In the genomic region with DNA sequence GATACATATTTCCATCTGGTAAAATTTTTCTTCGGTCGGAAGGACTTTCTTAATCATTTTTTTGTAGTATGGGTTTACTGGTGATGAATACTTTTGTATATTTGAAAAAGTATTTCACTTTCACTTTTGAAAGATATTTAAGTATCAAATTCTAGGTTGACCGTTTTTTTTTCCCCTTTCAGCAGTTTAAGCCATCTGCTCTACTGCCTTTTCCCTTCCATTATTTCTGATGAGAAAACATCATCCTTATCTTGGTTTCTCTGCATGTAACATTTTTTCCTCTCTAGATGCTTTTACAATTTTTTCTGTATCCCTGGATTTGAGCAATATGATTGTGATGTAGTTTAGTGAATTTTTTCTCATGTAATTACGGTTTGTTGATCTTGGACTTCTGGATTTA, we compare ENCODE assay signal across 22 cellular contexts.
A peak's percentile ranks its signal among the peaks of the same experiment; 100 is the strongest.
DNase-seq lines count a peak whose midpoint lies in the region; ATAC-seq, FAIRE-seq and TF ChIP-seq lines count a peak whose summit lies in the region.
"Had no signal": no experiment of that assay in that cellular context is flagged by ENCODE, and none has a peak within 500 bp of the region (broad histone marks: within the 10 kb centered on the region; RNA-seq: fewer than 3 reads in every experiment).

No MANE protein-coding gene starts in this region.

- no peak for TF ChIP-seq CTCF in IMR-90 (conservative IDR thresholded peaks at IDR 0.05; ENCODE audit: low read depth, low read length)
- no peak for TF ChIP-seq CTCF in astrocyte of the spinal cord (IDR thresholded peaks at IDR 0.05; ENCODE audit: low read depth, low read length)
- TF ChIP-seq CTCF in brain microvascular endothelial cell (IDR thresholded peaks at IDR 0.05; ENCODE audit: low read depth, low read length, missing control alignments): no peak

- H3K4ac ChIP-seq in IMR-90 (ENCODE audit: low read depth, low read length): no peak overlapping the region

- H3K9me1 ChIP-seq in IMR-90 (ENCODE audit: insufficient read depth, low read length): no peaks in the 10 kb centered on the region

- H4K91ac ChIP-seq in IMR-90 (ENCODE audit: insufficient read depth, low read depth, low read length): no peak overlapping the region

- intact Hi-C loops in IMR-90 (cut with micrococcal nuclease): no loop called here

- no peaks in the 10 kb centered on the region for H3K79me1 ChIP-seq in IMR-90 (ENCODE audit: low read depth in 1 of 2, low read length in 2 of 2)

- no peak overlapping the region for H3K9ac ChIP-seq in IMR-90 (ENCODE audit: low read depth, low read length)

- no peak for TF ChIP-seq POLR2A in IMR-90 (IDR thresholded peaks at IDR 0.05; ENCODE audit: low read depth, low read length)

- no peaks in the 10 kb centered on the region for H4K20me1 ChIP-seq in IMR-90 (ENCODE audit: insufficient read depth, low read length)

- POLR2A ChIA-PET in IMR-90 (lab: Charles Lee; ENCODE audit: unreplicated experiment): interaction anchor here (0.6 kb wide), 1 partner anchor 24 kb away, joined by 3 read pairs; no protein-coding TSS in a partner anchor

- H2BK120ac ChIP-seq in IMR-90 (ENCODE audit: low read depth, low read length): no peak overlapping the region

- H3K14ac ChIP-seq in IMR-90 (replicated peaks; ENCODE audit: low read depth, low read length): no peak overlapping the region

- H2AFZ ChIP-seq in IMR-90 (replicated peaks; ENCODE audit: low read length, poor library complexity): no peak overlapping the region

- no peaks in the 10 kb centered on the region for H3K4me1 ChIP-seq in IMR-90 (ENCODE audit: control insufficient read depth, insufficient read depth, low read length)
- H3K4me1 ChIP-seq: A549, BE2C, Peyer's patch had no signal

- DNase-seq in IMR-90: peak; percentile 0
- DNase-seq in astrocyte of the spinal cord (ENCODE audit: low read depth, low spot score): peak; percentile 10
- DNase-seq in fibroblast of peridontal ligament (ENCODE audit: extremely low read depth): peak; percentile 25
- DNase-seq in brain microvascular endothelial cell: no peak
- no peak for DNase-seq in GM19238 (ENCODE audit: insufficient read length, low spot score)
- DNase-seq in foreskin melanocyte: no peak
- DNase-seq: BE2C, DMS153, NCI-H1092, NCI-H1436, NCI-H1930, NCI-H226, NCI-H510A treated with DMSO at 0.1 percent for 48 hours, NCI-H82, Peyer's patch had no signal

- no CpG with 5 or more reads among the region's 4 CpGs for WGBS in IMR-90 (ENCODE audit: extremely low coverage in 2 of 2, insufficient read length in 1 of 2), 2 experiments

- ATAC-seq in IMR-90 (ENCODE audit: low read depth) (no peak), HG02588 (IDR thresholded peaks at IDR 0.05; ENCODE audit: unreplicated experiment) (no peak)
- ATAC-seq: A549, K562 had no signal

- no peak overlapping the region for H4K8ac ChIP-seq in IMR-90 (ENCODE audit: low read depth in 2 of 2, low read length in 2 of 2)

- H2BK20ac ChIP-seq in IMR-90 (ENCODE audit: low read depth, low read length): no peak overlapping the region

- no peak overlapping the region for H2BK15ac ChIP-seq in IMR-90 (ENCODE audit: low read depth, low read length)

- no peak overlapping the region for H2AK5ac ChIP-seq in IMR-90 (ENCODE audit: low read depth, low read length)

- H3K27me3 ChIP-seq in IMR-90 (ENCODE audit: control insufficient read depth, insufficient read depth, low read length): no peaks in the 10 kb centered on the region
- no peaks in the 10 kb centered on the region for H3K27me3 ChIP-seq in brain microvascular endothelial cell (replicated peaks)
- H3K27me3 ChIP-seq: BE2C, Peyer's patch had no signal

- H4K5ac ChIP-seq in IMR-90 (ENCODE audit: low read depth, low read length): no peak overlapping the region

- no peaks in the 10 kb centered on the region for H3K36me3 ChIP-seq in IMR-90 (ENCODE audit: control insufficient read depth, insufficient read depth, low read length)
- no peaks in the 10 kb centered on the region for H3K36me3 ChIP-seq in brain microvascular endothelial cell (replicated peaks)
- H3K36me3 ChIP-seq: BE2C, Peyer's patch had no signal

- no peak overlapping the region for H3K23ac ChIP-seq in IMR-90 (ENCODE audit: low read depth, low read length)

- H3K4me2 ChIP-seq in IMR-90 (ENCODE audit: low read depth, low read length): no peak overlapping the region
- H3K4me2 ChIP-seq: A549 had no signal

- CTCF ChIA-PET in IMR-90 (lab: Yijun Ruan, JAX): no interaction called here

- H3K9me3 ChIP-seq in IMR-90 (ENCODE audit: control insufficient read depth, insufficient read depth, low read length): no peaks in the 10 kb centered on the region
- H3K9me3 ChIP-seq: A549, BE2C, Peyer's patch had no signal

- FAIRE-seq in A204.1 (lab: Jason Lieb, UNC): peak; percentile 99
- FAIRE-seq: A549, G401.6, GM12892, GM18507, K562 had no signal

- no TSS peak for BruUV-seq in IMR-90 (replicated peaks; lab: Mats Ljungman, UMichigan)

- no peak overlapping the region for H2AK9ac ChIP-seq in IMR-90 (replicated peaks; ENCODE audit: low read depth, low read length, poor library complexity)

- H3K56ac ChIP-seq in IMR-90 (ENCODE audit: extremely low read depth, insufficient read depth, low read length): no peak overlapping the region

- no peak overlapping the region for H3K27ac ChIP-seq in IMR-90 (ENCODE audit: insufficient read depth, low read length)
- no peak overlapping the region for H3K27ac ChIP-seq in brain microvascular endothelial cell
- H3K27ac ChIP-seq: A549, Peyer's patch had no signal

- H3K4me3 ChIP-seq in IMR-90 (ENCODE audit: insufficient read depth, low read depth, low read length) (no peak overlapping the region), astrocyte of the spinal cord (ENCODE audit: low read depth, low read length) (no peak overlapping the region), brain microvascular endothelial cell (ENCODE audit: low read depth, low read length) (no peak overlapping the region)
- H3K4me3 ChIP-seq: A549, K562, Peyer's patch had no signal

- no peak overlapping the region for H2BK5ac ChIP-seq in IMR-90 (ENCODE audit: low read depth, low read length, poor library complexity, severe bottlenecking)

- dilution Hi-C loops in IMR-90 (cut with HindIII; ENCODE audit: low sequenced_read_pairs, unreplicated experiment): no loop called here

- no peak overlapping the region for H3K18ac ChIP-seq in IMR-90 (ENCODE audit: low read depth, low read length)

- in situ Hi-C loops in IMR-90 (cut with MboI; ENCODE audit: low sequenced_read_pairs): no loop called here
- in situ Hi-C loops in astrocyte of the spinal cord (cut with HindIII; ENCODE audit: low sequenced_read_pairs): no loop called here
- in situ Hi-C loops in brain microvascular endothelial cell (cut with HindIII; ENCODE audit: low pct_ligation_motif_present, low sequenced_read_pairs): no loop called here

- TF ChIP-seq RAD21 in IMR-90 (IDR thresholded peaks at IDR 0.05; ENCODE audit: low read length): no peak

TF ChIP-seq in IMR-90, 13 proteins besides CTCF, POLR2A, EP300 and RAD21:
- no peak for TF ChIP-seq CEBPB (IDR thresholded peaks at IDR 0.05; ENCODE audit: low read depth, low read length)
TF ChIP-seq in IMR-90: peak in this region for 0.

Comparison
In these comparisons a context has a peak if more than half of its experiments do, and no peak if none do; other contexts are left out.
1. DNase-seq: peak in IMR-90 (single experiment), astrocyte of the spinal cord (single experiment) and fibroblast of peridontal ligament (single experiment); none in brain microvascular endothelial cell (single experiment), GM19238 (single experiment) and foreskin melanocyte (single experiment).